Comparison of ENCODE assay signal across 8 cellular contexts in genomic region chr20:38434770-38435554, GRCh38. TPM values are rescaled to one million over a fixed set of nuclear protein-coding genes. Genes with fewer than 3 reads are reported as not detected.
A peak's percentile ranks its signal among the peaks of the same experiment; 100 is the strongest.
DNase-seq lines count a peak whose midpoint lies in the region; ATAC-seq and TF ChIP-seq lines count a peak whose summit lies in the region.

Gene SNHG17 (minus strand): TSS chr20:38435328.

- TF ChIP-seq CTCF in prostate gland (IDR thresholded peaks at IDR 0.05) = peak; percentile 99

- peaks cover 0 to 7% of the 10 kb centered on the region in 2 donors for H3K36me3 ChIP-seq in prostate gland
- H3K36me3 ChIP-seq in urinary bladder (ENCODE audit: insufficient read depth) = peaks cover 6% of the 10 kb centered on the region

- TF ChIP-seq POLR2A in prostate gland (IDR thresholded peaks at IDR 0.05) = peak; percentile 53

- H3K9me3 ChIP-seq in prostate gland = no peaks in the 10 kb centered on the region

- H3K36me3 Mint-ChIP-seq in T-helper 1 cell treated with Interleukin-12 subunit alpha and Interleukin-12 subunit beta and Interleukin-4 antibody, amounts not matched to agents 30 μg/mL and 1 μg/mL, for 36 hours (ENCODE audit: low read depth) = peaks cover 36% of the 10 kb centered on the region

- H3K4me1 Mint-ChIP-seq in T-helper 1 cell treated with Interleukin-12 subunit alpha and Interleukin-12 subunit beta and Interleukin-4 antibody, amounts not matched to agents 30 μg/mL and 1 μg/mL, for 36 hours (ENCODE audit: low read depth) = peaks cover 32% of the 10 kb centered on the region

- ATAC-seq in HG02642 (IDR thresholded peaks at IDR 0.05; ENCODE audit: poor library complexity, unreplicated experiment) (peak; percentile 71), left ventricle myocardium superior (peak; percentile 89)

- H3K4me3 ChIP-seq in prostate gland = peak within 1 kb of the TSS; percentile 31 to 68
- peak within 1 kb of the TSS; percentile 73 for H3K4me3 ChIP-seq in urinary bladder (ENCODE audit: low read depth, low read length)

- WGBS in prostate gland = 2% methylated on average over 65 of the region's 65 CpGs
- under 1% methylated on average over 65 of the region's 65 CpGs for WGBS in urinary bladder

- DNase-seq in GM04503 (ENCODE audit: low read depth) (peak; percentile 44), NCI-H1694 (lab: John Stamatoyannopoulos, UW) (peak; percentile 67), amniotic stem cell (lab: John Stamatoyannopoulos, UW) (peak; percentile 94), left ventricle myocardium superior (peak; percentile 95), prostate gland (ENCODE audit: low spot score) (peak; percentile 84)

- H3K9me3 Mint-ChIP-seq in T-helper 1 cell treated with Interleukin-12 subunit alpha and Interleukin-12 subunit beta and Interleukin-4 antibody, amounts not matched to agents 30 μg/mL and 1 μg/mL, for 36 hours = no peaks in the 10 kb centered on the region

- peak within 1 kb of the TSS; percentile 90 for H3K27ac Mint-ChIP-seq in T-helper 1 cell treated with Interleukin-12 subunit alpha and Interleukin-12 subunit beta and Interleukin-4 antibody, amounts not matched to agents 30 μg/mL and 1 μg/mL, for 36 hours

- peaks cover 4% of the 10 kb centered on the region for H3K27me3 Mint-ChIP-seq in T-helper 1 cell treated with Interleukin-12 subunit alpha and Interleukin-12 subunit beta and Interleukin-4 antibody, amounts not matched to agents 30 μg/mL and 1 μg/mL, for 36 hours (ENCODE audit: low read depth)

- H3K4me1 ChIP-seq in prostate gland (replicated peaks) (no peaks in the 10 kb centered on the region), urinary bladder (ENCODE audit: insufficient read depth) (no peaks in the 10 kb centered on the region)

- intact Hi-C loops in left ventricle myocardium superior (cut with micrococcal nuclease) = loop anchor here (1.0 kb wide), 1 partner anchor 11 kb away; no protein-coding TSS in a partner anchor
- intact Hi-C loops in prostate gland (cut with DNase I) = loop anchor here (1.0 kb wide), 1 partner anchor 11 kb away; no protein-coding TSS in a partner anchor

- no peaks in the 10 kb centered on the region for H3K27me3 ChIP-seq in prostate gland (replicated peaks; ENCODE audit: insufficient read depth)

- peak within 1 kb of the TSS; percentile 17 to 60 for H3K27ac ChIP-seq in prostate gland
- peak within 1 kb of the TSS; percentile 53 for H3K27ac ChIP-seq in urinary bladder (ENCODE audit: low read depth)

- peak within 1 kb of the TSS; percentile 91 for H3K4me3 Mint-ChIP-seq in T-helper 1 cell treated with Interleukin-12 subunit alpha and Interleukin-12 subunit beta and Interleukin-4 antibody, amounts not matched to agents 30 μg/mL and 1 μg/mL, for 36 hours

RNA-seq across cellular contexts. Expression of gene SNHG17, which starts in this region (rescaled TPM):
- total RNA-seq in left ventricle myocardium superior (5.0 TPM), prostate gland (10 to 100 TPM; 21.8 to 28.2 TPM), urinary bladder (4.6 TPM)
- 30.2 TPM for polyA plus RNA-seq in urinary bladder

Comparison
In these comparisons a context has a peak if more than half of its experiments do, and no peak if none do; other contexts are left out.
1. Peak in every context shown above with its lines: DNase-seq, ATAC-seq, H3K4me3 ChIP-seq and H3K27ac ChIP-seq.
2. DNase-seq: peak in every context shown above with its lines; median percentile 95 in left ventricle myocardium superior; 94 in amniotic stem cell; 84 in prostate gland; 67 in NCI-H1694; 44 in GM04503.